In the genomic region with DNA sequence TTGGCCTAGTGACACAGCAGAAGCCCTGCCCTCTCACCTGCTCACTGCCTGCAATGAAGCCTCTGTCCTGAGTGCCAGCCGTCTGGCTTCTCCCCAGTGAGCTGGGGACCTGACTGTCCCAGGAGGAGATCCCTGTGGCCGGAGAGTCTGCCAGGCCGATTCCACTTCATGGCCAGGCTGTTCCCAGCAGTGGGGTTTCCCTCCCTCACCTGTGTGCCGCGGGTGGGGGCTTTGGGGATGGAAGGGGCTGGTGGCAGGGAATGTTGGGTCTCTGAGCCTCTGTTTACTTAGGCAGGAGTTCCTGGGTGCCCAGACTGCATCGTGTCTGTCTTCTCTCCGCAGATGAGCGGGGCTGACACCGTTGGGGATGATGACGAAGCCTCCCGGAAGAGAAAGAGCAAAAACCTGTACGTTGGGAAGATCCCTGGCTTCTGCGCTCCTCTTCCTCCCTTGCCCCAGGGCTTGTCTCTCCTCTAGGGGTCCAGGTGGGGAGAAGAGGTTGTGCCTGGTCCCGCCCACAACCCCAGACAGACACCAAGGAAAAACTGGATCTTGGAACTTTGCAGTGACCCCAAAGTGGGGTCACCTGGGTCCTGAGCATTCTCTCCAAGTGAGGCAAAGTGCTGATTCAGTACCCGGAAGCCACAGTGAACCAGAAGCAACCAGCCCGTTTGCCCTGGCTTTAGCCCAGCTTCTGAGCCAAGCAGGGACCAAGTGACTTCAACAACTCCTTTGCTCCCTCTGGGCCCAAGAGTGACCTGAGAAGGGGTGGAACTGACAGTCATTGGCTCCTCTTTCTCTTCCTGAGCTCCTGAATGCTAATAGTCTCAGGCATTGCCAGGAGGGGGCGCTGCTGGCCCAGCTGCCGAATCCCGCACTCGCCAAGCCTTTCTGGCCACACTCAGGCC, we compare ENCODE assay signal across 8 cellular contexts.
DNase-seq lines count a peak whose midpoint lies in the region; ATAC-seq and TF ChIP-seq lines count a peak whose summit lies in the region.

No MANE protein-coding gene starts in this region.

- H3K36me3 ChIP-seq in BLaER1 treated with 17β-estradiol and CSF1 and Interleukin-3, amounts not matched to agents 10 nM and 100 nM = peaks cover under 1 to 11% (median 8%) of the 10 kb centered on the region in 11 experiments; a peak in 18 of 22 replicates
- H3K36me3 ChIP-seq in Peyer's patch = peaks cover 0 to 40% (median 0%) of the 10 kb centered on the region in 3 donors
- H3K36me3 ChIP-seq in uterus = no peaks in the 10 kb centered on the region

- no peaks in the 10 kb centered on the region for H3K27me3 Mint-ChIP-seq in activated T-helper 1 cell treated with anti-CD3 and anti-CD28 coated beads, Interleukin-12 subunit alpha, Interleukin-12 subunit beta, Interleukin-2, Interleukin-4 antibody, amounts not matched to agents 30 ng/mL and 10 ng/mL and 1 ng/mL, durations not matched to agents 14 hours and 24 hours and 36 hours (ENCODE audit: insufficient read depth)

- peaks cover 21% of the 10 kb centered on the region for H3K36me3 Mint-ChIP-seq in activated T-helper 1 cell treated with anti-CD3 and anti-CD28 coated beads, Interleukin-12 subunit alpha, Interleukin-12 subunit beta, Interleukin-2, Interleukin-4 antibody, amounts not matched to agents 30 ng/mL and 10 ng/mL and 1 ng/mL, durations not matched to agents 14 hours and 24 hours and 36 hours (ENCODE audit: low read depth)

- H3K9ac ChIP-seq in BLaER1 treated with 17β-estradiol and CSF1 and Interleukin-3, amounts not matched to agents 10 nM and 100 nM = peak overlapping the region in 7 of 11 experiments; percentile 5 to 50 (median 18); a peak in 5 of 22 replicates

- peak overlapping the region in 6 of 11 experiments; percentile 30 to 99 (median 96); a peak in 10 of 22 replicates for H3K4me2 ChIP-seq in BLaER1 treated with 17β-estradiol and CSF1 and Interleukin-3, amounts not matched to agents 10 nM and 100 nM

- no peaks in the 10 kb centered on the region for H3K9me3 ChIP-seq in BLaER1 treated with 17β-estradiol and CSF1 and Interleukin-3, amounts not matched to agents 10 nM and 100 nM (replicated peaks in 1 of 11)
- H3K9me3 ChIP-seq in Peyer's patch (no peaks in the 10 kb centered on the region), uterus (no peaks in the 10 kb centered on the region)

- TF ChIP-seq CTCF in HL-60 (IDR thresholded peaks at IDR 0.05; ENCODE audit: insufficient read depth, low read length) = peak; percentile 83
- TF ChIP-seq CTCF in Peyer's patch (IDR thresholded peaks at IDR 0.05) = peak; percentile 24 to 80 (median 76)
- TF ChIP-seq CTCF in foreskin keratinocyte (conservative IDR thresholded peaks at IDR 0.05) = peak; percentile 98
- peak in 2 of 3 donors; percentile 65 to 76 for TF ChIP-seq CTCF in omental fat pad (IDR thresholded peaks at IDR 0.05)
- peak; percentile 90 to 97 (median 95) for TF ChIP-seq CTCF in uterus (IDR thresholded peaks at IDR 0.05)

- in situ Hi-C loops in GM18951 (cut with MboI; ENCODE audit: low sequenced_read_pairs, unreplicated experiment) = loop anchor here (10.0 kb wide), 1 partner anchor 146 kb away; no protein-coding TSS in a partner anchor

- no peak overlapping the region for H3K4me3 Mint-ChIP-seq in activated T-helper 1 cell treated with anti-CD3 and anti-CD28 coated beads, Interleukin-12 subunit alpha, Interleukin-12 subunit beta, Interleukin-2, Interleukin-4 antibody, amounts not matched to agents 30 ng/mL and 10 ng/mL and 1 ng/mL, durations not matched to agents 14 hours and 24 hours and 36 hours

- DNase-seq in HL-60 (ENCODE audit: low read depth in 1 of 2, low spot score in 1 of 2) = peak in 1 of 2 experiments; percentile 70
- DNase-seq in Peyer's patch = peak; percentile 46 to 84 (median 83)
- peak; percentile 37 for DNase-seq in activated T-helper 1 cell treated with anti-CD3 and anti-CD28 coated beads, Interleukin-12 subunit alpha, Interleukin-12 subunit beta, Interleukin-2, Interleukin-4 antibody, amounts not matched to agents 30 ng/mL and 10 ng/mL and 1 ng/mL, durations not matched to agents 14 hours and 24 hours and 36 hours (ENCODE audit: low spot score)
- DNase-seq in foreskin keratinocyte = peak in 1 of 2 donors; percentile 61
- peak; percentile 86 for DNase-seq in omental fat pad (ENCODE audit: low spot score)
- peak; percentile 86 to 88 for DNase-seq in uterus

- H3K27ac ChIP-seq in BLaER1 treated with 17β-estradiol and CSF1 and Interleukin-3, amounts not matched to agents 10 nM and 100 nM = peak overlapping the region in 3 of 11 experiments; percentile 30 to 49 (median 37); a peak in 5 of 22 replicates
- no peak overlapping the region for H3K27ac ChIP-seq in HL-60 (replicated peaks)
- H3K27ac ChIP-seq in Peyer's patch = peak overlapping the region in 1 of 4 donors; percentile 11
- H3K27ac ChIP-seq in foreskin keratinocyte = peak overlapping the region; percentile 8
- H3K27ac ChIP-seq in uterus = peak overlapping the region in 1 of 2 donors; percentile 17

- ATAC-seq in foreskin keratinocyte = peak; percentile 37
- ATAC-seq in omental fat pad (ENCODE audit: low FRiP score) = peak; percentile 41

- no peaks in the 10 kb centered on the region for H3K9me3 Mint-ChIP-seq in activated T-helper 1 cell treated with anti-CD3 and anti-CD28 coated beads, Interleukin-12 subunit alpha, Interleukin-12 subunit beta, Interleukin-2, Interleukin-4 antibody, amounts not matched to agents 30 ng/mL and 10 ng/mL and 1 ng/mL, durations not matched to agents 14 hours and 24 hours and 36 hours

- peak overlapping the region; percentile 34 for H3K27ac Mint-ChIP-seq in activated T-helper 1 cell treated with anti-CD3 and anti-CD28 coated beads, Interleukin-12 subunit alpha, Interleukin-12 subunit beta, Interleukin-2, Interleukin-4 antibody, amounts not matched to agents 30 ng/mL and 10 ng/mL and 1 ng/mL, durations not matched to agents 14 hours and 24 hours and 36 hours

- peaks cover 79 to 93% (median 88%) of the 10 kb centered on the region in 10 experiments for H3K4me1 ChIP-seq in BLaER1 treated with 17β-estradiol and CSF1 and Interleukin-3, amounts not matched to agents 10 nM and 100 nM
- H3K4me1 ChIP-seq in Peyer's patch (peaks cover 0 to 18% (median 0%) of the 10 kb centered on the region in 4 donors), foreskin keratinocyte (no peaks in the 10 kb centered on the region), uterus (peaks cover 0 to 9% of the 10 kb centered on the region in 2 donors)

- TF ChIP-seq POLR2A in GM18951 (IDR thresholded peaks at IDR 0.05; ENCODE audit: extremely low read depth, insufficient read depth, insufficient read length) = peak; percentile 23
- no peak for TF ChIP-seq POLR2A in Peyer's patch (IDR thresholded peaks at IDR 0.05)
- no peak for TF ChIP-seq POLR2A in uterus (IDR thresholded peaks at IDR 0.05)

- H4K20me1 ChIP-seq in BLaER1 treated with 17β-estradiol and CSF1 and Interleukin-3, amounts not matched to agents 10 nM and 100 nM = peaks cover 0 to 40% (median 0%) of the 10 kb centered on the region in 11 experiments; a peak in 4 of 22 replicates

- H3K4me3 ChIP-seq in BLaER1 treated with 17β-estradiol and CSF1 and Interleukin-3, amounts not matched to agents 10 nM and 100 nM = no peak overlapping the region
- H3K4me3 ChIP-seq in HL-60 (replicated peaks; ENCODE audit: insufficient read depth, low read length) (no peak overlapping the region), Peyer's patch (no peak overlapping the region), uterus (no peak overlapping the region)

- no peaks in the 10 kb centered on the region for H3K27me3 ChIP-seq in BLaER1 treated with 17β-estradiol and CSF1 and Interleukin-3, amounts not matched to agents 10 nM and 100 nM
- H3K27me3 ChIP-seq in HL-60 (ENCODE audit: insufficient read depth, poor library complexity, severe bottlenecking) (no peaks in the 10 kb centered on the region), Peyer's patch (no peaks in the 10 kb centered on the region), foreskin keratinocyte (no peaks in the 10 kb centered on the region), uterus (no peaks in the 10 kb centered on the region)

- peaks cover 53% of the 10 kb centered on the region for H3K4me1 Mint-ChIP-seq in activated T-helper 1 cell treated with anti-CD3 and anti-CD28 coated beads, Interleukin-12 subunit alpha, Interleukin-12 subunit beta, Interleukin-2, Interleukin-4 antibody, amounts not matched to agents 30 ng/mL and 10 ng/mL and 1 ng/mL, durations not matched to agents 14 hours and 24 hours and 36 hours (ENCODE audit: low read depth)

- intact Hi-C loops in activated T-helper 1 cell treated with anti-CD3 and anti-CD28 coated beads, Interleukin-12 subunit alpha, Interleukin-12 subunit beta, Interleukin-2, Interleukin-4 antibody, amounts not matched to agents 30 ng/mL and 10 ng/mL and 1 ng/mL, durations not matched to agents 14 hours and 24 hours and 36 hours (cut with micrococcal nuclease) = loop anchor here (1.0 to 2.0 kb wide), 3 partner anchors 64 to 190 kb away; a partner anchor contains a TSS
- intact Hi-C loops in uterus (cut with DNase I; ENCODE audit: low total_unique reads) = loop anchor here (1.0 kb wide), 1 partner anchor 65 kb away; no protein-coding TSS in a partner anchor
